1 cellular context compared by ENCODE assay signal in genomic region chr4:184408711-184409081, GRCh38.
TF ChIP-seq lines count a peak whose summit lies in the region.

No MANE protein-coding gene starts in this region.

TF ChIP-seq in WTC11, 78 proteins besides CTCF, POLR2A, EP300 and RAD21 (continued from another document):
- TF ChIP-seq E2F5 (CRISPR knock-in tag; IDR thresholded peaks at IDR 0.05) = no peak
- no peak for TF ChIP-seq SMAD3 (CRISPR knock-in tag; IDR thresholded peaks at IDR 0.05; ENCODE audit: borderline replicate concordance)
- no peak for TF ChIP-seq PRDM15 (CRISPR knock-in tag; IDR thresholded peaks at IDR 0.05)
- no peak for TF ChIP-seq SMAD4 (CRISPR knock-in tag; IDR thresholded peaks at IDR 0.05)
- no peak for TF ChIP-seq NFE2L1 (CRISPR knock-in tag; IDR thresholded peaks at IDR 0.05)
- no peak for TF ChIP-seq ZSCAN18 (CRISPR knock-in tag; IDR thresholded peaks at IDR 0.05)
- no peak for TF ChIP-seq NR1H2 (CRISPR knock-in tag; IDR thresholded peaks at IDR 0.05)
- TF ChIP-seq TCF7 (CRISPR knock-in tag; IDR thresholded peaks at IDR 0.05; ENCODE audit: low read depth) = no peak
TF ChIP-seq in WTC11: peak in this region for 0.
